Comparison of ENCODE assay signal across 24 cellular contexts in the genomic region with DNA sequence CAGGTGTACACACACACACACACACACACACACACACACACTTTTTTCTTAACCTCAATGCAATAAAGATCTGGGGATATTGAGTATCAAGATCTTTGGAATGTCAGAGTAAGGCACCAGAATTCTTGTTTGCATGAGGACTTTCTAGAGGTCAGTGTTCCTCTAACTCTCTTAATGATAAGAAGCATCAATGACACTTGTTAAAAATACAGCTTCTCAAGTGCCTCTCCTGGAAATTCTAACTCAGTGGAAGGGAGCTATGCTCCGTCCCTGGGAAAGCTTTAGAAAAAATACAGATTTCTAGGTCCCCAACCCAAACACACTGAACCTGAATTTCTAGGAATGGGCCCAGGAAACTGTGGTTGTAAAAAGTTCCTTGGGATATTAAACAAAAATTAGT.
"Had no signal": no experiment of that assay in that cellular context is flagged by ENCODE, and none has a peak within 500 bp of the region (broad histone marks: within the 10 kb centered on the region; RNA-seq: fewer than 3 reads in every experiment).

No MANE protein-coding gene starts in this region.

- H3K27ac ChIP-seq: colonic mucosa, coronary artery, dorsolateral prefrontal cortex, epithelial cell of prostate, esophagus muscularis mucosa, esophagus squamous epithelium, foreskin keratinocyte, gastrocnemius medialis, gastroesophageal sphincter, heart left ventricle, heart right ventricle had no signal

- ATAC-seq: effector memory CD8-positive, alpha-beta T cell; esophagus mucosa; foreskin keratinocyte; gastrocnemius medialis; gastroesophageal sphincter; heart left ventricle; heart right ventricle had no signal

- H3K9me3 ChIP-seq: colonic mucosa had no signal

- H3K4me3 ChIP-seq: colonic mucosa, coronary artery, dorsolateral prefrontal cortex, esophagus muscularis mucosa, esophagus squamous epithelium, gastrocnemius medialis, gastroesophageal sphincter, heart left ventricle, heart right ventricle had no signal

- H3K36me3 ChIP-seq: colonic mucosa, esophagus muscularis mucosa, esophagus squamous epithelium, gastrocnemius medialis, gastroesophageal sphincter, heart left ventricle, heart right ventricle had no signal

- H3K4me1 ChIP-seq: colonic mucosa, esophagus squamous epithelium, foreskin keratinocyte, gastrocnemius medialis, heart left ventricle, heart right ventricle had no signal

- H3K27me3 ChIP-seq: colonic mucosa, esophagus muscularis mucosa, esophagus squamous epithelium, foreskin keratinocyte, gastrocnemius medialis, gastroesophageal sphincter, heart left ventricle, heart right ventricle had no signal

- DNase-seq: colonic mucosa; cortex of kidney; dermis blood vessel endothelial cell; dorsolateral prefrontal cortex; effector CD4-positive, alpha-beta T cell; effector CD8-positive, alpha-beta T cell; effector memory CD4-positive, alpha-beta T cell; effector memory CD8-positive, alpha-beta T cell; endodermal cell; erythroblast; esophagus squamous epithelium; foreskin fibroblast; foreskin keratinocyte; foreskin melanocyte; gastrocnemius medialis; glutamatergic neuron; head of caudate nucleus; heart left ventricle; heart right ventricle had no signal
